Comparison of ENCODE assay signal across 2 cellular contexts in genomic region chr11:125300791-125301218, GRCh38.
TF ChIP-seq lines count a peak whose summit lies in the region.

No MANE protein-coding gene starts in this region.

TF ChIP-seq in HCT116, 20 proteins besides CTCF, POLR2A, EP300 and RAD21 (continued from another document):
- TF ChIP-seq, protein P1, sequence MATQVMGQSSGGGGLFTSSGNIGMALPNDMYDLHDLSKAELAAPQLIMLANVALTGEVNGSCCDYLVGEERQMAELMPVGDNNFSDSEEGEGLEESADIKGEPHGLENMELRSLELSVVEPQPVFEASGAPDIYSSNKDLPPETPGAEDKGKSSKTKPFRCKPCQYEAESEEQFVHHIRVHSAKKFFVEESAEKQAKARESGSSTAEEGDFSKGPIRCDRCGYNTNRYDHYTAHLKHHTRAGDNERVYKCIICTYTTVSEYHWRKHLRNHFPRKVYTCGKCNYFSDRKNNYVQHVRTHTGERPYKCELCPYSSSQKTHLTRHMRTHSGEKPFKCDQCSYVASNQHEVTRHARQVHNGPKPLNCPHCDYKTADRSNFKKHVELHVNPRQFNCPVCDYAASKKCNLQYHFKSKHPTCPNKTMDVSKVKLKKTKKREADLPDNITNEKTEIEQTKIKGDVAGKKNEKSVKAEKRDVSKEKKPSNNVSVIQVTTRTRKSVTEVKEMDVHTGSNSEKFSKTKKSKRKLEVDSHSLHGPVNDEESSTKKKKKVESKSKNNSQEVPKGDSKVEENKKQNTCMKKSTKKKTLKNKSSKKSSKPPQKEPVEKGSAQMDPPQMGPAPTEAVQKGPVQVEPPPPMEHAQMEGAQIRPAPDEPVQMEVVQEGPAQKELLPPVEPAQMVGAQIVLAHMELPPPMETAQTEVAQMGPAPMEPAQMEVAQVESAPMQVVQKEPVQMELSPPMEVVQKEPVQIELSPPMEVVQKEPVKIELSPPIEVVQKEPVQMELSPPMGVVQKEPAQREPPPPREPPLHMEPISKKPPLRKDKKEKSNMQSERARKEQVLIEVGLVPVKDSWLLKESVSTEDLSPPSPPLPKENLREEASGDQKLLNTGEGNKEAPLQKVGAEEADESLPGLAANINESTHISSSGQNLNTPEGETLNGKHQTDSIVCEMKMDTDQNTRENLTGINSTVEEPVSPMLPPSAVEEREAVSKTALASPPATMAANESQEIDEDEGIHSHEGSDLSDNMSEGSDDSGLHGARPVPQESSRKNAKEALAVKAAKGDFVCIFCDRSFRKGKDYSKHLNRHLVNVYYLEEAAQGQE (IDR thresholded peaks at IDR 0.05; ENCODE audit: low read depth) = no peak
- TF ChIP-seq ZNF274 (IDR thresholded peaks at IDR 0.05; ENCODE audit: low read depth, low read length) = no peak
TF ChIP-seq in HCT116: peak in this region for 0.

TF ChIP-seq in SK-N-SH treated with all-trans-retinoic acid at 6 μM for 48 hours, 23 proteins besides CTCF, POLR2A, EP300 and RAD21 (continued from another document):
- TF ChIP-seq, protein P2, sequence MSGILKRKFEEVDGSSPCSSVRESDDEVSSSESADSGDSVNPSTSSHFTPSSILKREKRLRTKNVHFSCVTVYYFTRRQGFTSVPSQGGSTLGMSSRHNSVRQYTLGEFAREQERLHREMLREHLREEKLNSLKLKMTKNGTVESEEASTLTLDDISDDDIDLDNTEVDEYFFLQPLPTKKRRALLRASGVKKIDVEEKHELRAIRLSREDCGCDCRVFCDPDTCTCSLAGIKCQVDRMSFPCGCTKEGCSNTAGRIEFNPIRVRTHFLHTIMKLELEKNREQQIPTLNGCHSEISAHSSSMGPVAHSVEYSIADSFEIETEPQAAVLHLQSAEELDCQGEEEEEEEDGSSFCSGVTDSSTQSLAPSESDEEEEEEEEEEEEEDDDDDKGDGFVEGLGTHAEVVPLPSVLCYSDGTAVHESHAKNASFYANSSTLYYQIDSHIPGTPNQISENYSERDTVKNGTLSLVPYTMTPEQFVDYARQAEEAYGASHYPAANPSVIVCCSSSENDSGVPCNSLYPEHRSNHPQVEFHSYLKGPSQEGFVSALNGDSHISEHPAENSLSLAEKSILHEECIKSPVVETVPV (CRISPR knock-in tag; IDR thresholded peaks at IDR 0.05) = no peak
- no peak for TF ChIP-seq ZFP30 (CRISPR knock-in tag; IDR thresholded peaks at IDR 0.05)
- TF ChIP-seq SNAI2 (CRISPR knock-in tag; IDR thresholded peaks at IDR 0.05) = no peak
- TF ChIP-seq ZNF70 (CRISPR knock-in tag; IDR thresholded peaks at IDR 0.05) = no peak
- no peak for TF ChIP-seq CSDC2 (CRISPR knock-in tag; IDR thresholded peaks at IDR 0.05)
- no peak for TF ChIP-seq ZC3H10 (CRISPR knock-in tag; IDR thresholded peaks at IDR 0.05)
- TF ChIP-seq, protein P3, sequence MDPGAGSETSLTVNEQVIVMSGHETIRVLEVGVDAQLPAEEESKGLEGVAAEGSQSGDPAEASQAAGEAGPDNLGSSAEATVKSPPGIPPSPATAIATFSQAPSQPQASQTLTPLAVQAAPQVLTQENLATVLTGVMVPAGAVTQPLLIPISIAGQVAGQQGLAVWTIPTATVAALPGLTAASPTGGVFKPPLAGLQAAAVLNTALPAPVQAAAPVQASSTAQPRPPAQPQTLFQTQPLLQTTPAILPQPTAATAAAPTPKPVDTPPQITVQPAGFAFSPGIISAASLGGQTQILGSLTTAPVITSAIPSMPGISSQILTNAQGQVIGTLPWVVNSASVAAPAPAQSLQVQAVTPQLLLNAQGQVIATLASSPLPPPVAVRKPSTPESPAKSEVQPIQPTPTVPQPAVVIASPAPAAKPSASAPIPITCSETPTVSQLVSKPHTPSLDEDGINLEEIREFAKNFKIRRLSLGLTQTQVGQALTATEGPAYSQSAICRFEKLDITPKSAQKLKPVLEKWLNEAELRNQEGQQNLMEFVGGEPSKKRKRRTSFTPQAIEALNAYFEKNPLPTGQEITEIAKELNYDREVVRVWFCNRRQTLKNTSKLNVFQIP (CRISPR knock-in tag; IDR thresholded peaks at IDR 0.05; ENCODE audit: borderline replicate concordance, low read depth) = no peak
- TF ChIP-seq PPARA (CRISPR knock-in tag; IDR thresholded peaks at IDR 0.05; ENCODE audit: borderline replicate concordance) = no peak
